Comparison of ENCODE assay signal across 23 cellular contexts in the genomic region with DNA sequence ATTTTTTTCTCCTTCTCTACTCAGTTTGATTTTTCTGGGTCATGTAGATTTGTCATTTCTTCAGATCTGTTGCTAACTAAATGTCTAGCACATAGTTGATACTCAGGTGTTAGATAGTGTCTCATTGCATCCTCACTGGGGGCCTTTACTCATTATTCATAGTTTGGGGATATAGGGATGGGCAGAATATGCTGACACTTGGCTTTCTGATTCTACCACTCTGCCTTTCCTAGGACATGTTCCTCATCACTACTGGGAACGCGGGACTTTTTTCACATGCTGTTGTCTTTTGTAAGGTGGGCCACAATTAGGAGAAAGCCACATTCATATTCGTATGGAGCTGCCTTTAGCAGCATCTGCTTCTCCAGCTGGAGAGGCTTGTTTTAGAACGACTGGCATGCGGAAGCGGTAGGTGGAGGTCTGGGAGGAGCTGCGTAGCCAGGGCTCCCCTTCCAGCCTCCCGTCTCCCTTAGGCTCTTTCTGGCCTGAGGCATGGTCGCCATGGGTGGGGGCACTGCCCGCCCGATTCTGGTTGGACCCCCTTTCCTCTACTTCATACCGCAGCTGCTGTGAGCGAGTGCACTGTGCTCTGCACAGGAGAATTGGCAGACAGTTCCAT.
DNase-seq lines count a peak whose midpoint lies in the region; ATAC-seq and TF ChIP-seq lines count a peak whose summit lies in the region.
"Had no signal": no experiment of that assay in that cellular context is flagged by ENCODE, and none has a peak within 500 bp of the region (broad histone marks: within the 10 kb centered on the region; RNA-seq: fewer than 3 reads in every experiment).

No MANE protein-coding gene starts in this region.

- H3K36me3 Mint-ChIP-seq in activated naive CD8-positive, alpha-beta T cell treated with anti-CD3 and anti-CD28 coated beads, Interleukin-2, amount 50 U/mL, for 24 hours (ENCODE audit: low read depth), result peaks cover 44% of the 10 kb centered on the region

- intact Hi-C loops in dorsolateral prefrontal cortex (cut with DNase I), result no loop called here

- no peaks in the 10 kb centered on the region for H3K4me1 Mint-ChIP-seq in activated naive CD8-positive, alpha-beta T cell treated with anti-CD3 and anti-CD28 coated beads, Interleukin-2, amount 50 U/mL, for 24 hours

- no peak for ATAC-seq in activated naive CD8-positive, alpha-beta T cell treated with anti-CD3 and anti-CD28 coated beads, Interleukin-2, amount 50 U/mL, for 24 hours
- ATAC-seq: GM12878, PC-3 had no signal

- TF ChIP-seq CTCF in 22Rv1 (IDR thresholded peaks at IDR 0.05) (no peak), LNCaP clone FGC (IDR thresholded peaks at IDR 0.05; ENCODE audit: control insufficient read depth, extremely low read depth, insufficient read depth) (no peak), dorsolateral prefrontal cortex (IDR thresholded peaks at IDR 0.05 in 54 of 56, conservative IDR thresholded peaks at IDR 0.05 in 2 of 56; ENCODE audit: low read depth in 1 of 56, partially characterized antibody in 56 of 56) (no peak)

- H3K4me3 ChIP-seq in LNCaP clone FGC (ENCODE audit: low read depth, low read length), result peak overlapping the region; percentile 25
- H3K4me3 ChIP-seq in dorsolateral prefrontal cortex, result peak overlapping the region in 8 of 59 donors; percentile 7 to 19 (median 13)
- H3K4me3 ChIP-seq: GM12878, MG63 had no signal

- H3K27me3 Mint-ChIP-seq in activated naive CD8-positive, alpha-beta T cell treated with anti-CD3 and anti-CD28 coated beads, Interleukin-2, amount 50 U/mL, for 24 hours, result no peaks in the 10 kb centered on the region
- H3K27me3 Mint-ChIP-seq: CD4-positive, alpha-beta memory T cell had no signal

- 0 out of 2 replicates have a peak overlapping the region, but pooled peaks have one; percentile 25 for H3K27ac ChIP-seq in 22Rv1
- peak overlapping the region in 49 of 59 donors; percentile 1 to 76 (median 52) for H3K27ac ChIP-seq in dorsolateral prefrontal cortex

- H3K27ac Mint-ChIP-seq in activated naive CD8-positive, alpha-beta T cell treated with anti-CD3 and anti-CD28 coated beads, Interleukin-2, amount 50 U/mL, for 24 hours, result no peak overlapping the region
- H3K27ac Mint-ChIP-seq: CD4-positive, alpha-beta memory T cell; HFFc6 had no signal

- DNase-seq in LNCaP clone FGC (ENCODE audit: low read depth) (no peak), dorsolateral prefrontal cortex (peak in 5 of 10 donors; percentile 13 to 48 (median 33)), inferior parietal cortex (ENCODE audit: extremely low spot score) (peak; percentile 38), HUDEP-2 (lab: John Stamatoyannopoulos, UW; ENCODE audit: unreplicated experiment in 76 of 76) (no peak), DMS53 (lab: John Stamatoyannopoulos, UW) (no peak)
- no peak for DNase-seq in activated naive CD8-positive, alpha-beta T cell treated with anti-CD3 and anti-CD28 coated beads, Interleukin-2, amount 50 U/mL, for 24 hours
- DNase-seq: Calu3; CD4-positive, alpha-beta memory T cell; EL; HFFc6; Karpas-422; MG63; NCI-H1092; NCI-H1436 treated with DMSO at 0.1 percent for 48 hours; NCI-H2081 treated with DMSO at 0.1 percent for 48 hours; NCI-H510A treated with DMSO at 0.1 percent for 48 hours; NCI-H82; PC-3; RPMI8226; SHP77 treated with DMSO at 0.1 percent for 48 hours; SK-N-SH had no signal

- H3K4me3 Mint-ChIP-seq in activated naive CD8-positive, alpha-beta T cell treated with anti-CD3 and anti-CD28 coated beads, Interleukin-2, amount 50 U/mL, for 24 hours, result no peak overlapping the region
- H3K4me3 Mint-ChIP-seq: CD4-positive, alpha-beta memory T cell; HFFc6 had no signal

- no peaks in the 10 kb centered on the region for H3K27me3 ChIP-seq in dorsolateral prefrontal cortex
- H3K27me3 ChIP-seq: MG63 had no signal

- no peaks in the 10 kb centered on the region for H3K9me3 Mint-ChIP-seq in activated naive CD8-positive, alpha-beta T cell treated with anti-CD3 and anti-CD28 coated beads, Interleukin-2, amount 50 U/mL, for 24 hours
- H3K9me3 Mint-ChIP-seq: CD4-positive, alpha-beta memory T cell; HFFc6 had no signal
